In the genomic region with DNA sequence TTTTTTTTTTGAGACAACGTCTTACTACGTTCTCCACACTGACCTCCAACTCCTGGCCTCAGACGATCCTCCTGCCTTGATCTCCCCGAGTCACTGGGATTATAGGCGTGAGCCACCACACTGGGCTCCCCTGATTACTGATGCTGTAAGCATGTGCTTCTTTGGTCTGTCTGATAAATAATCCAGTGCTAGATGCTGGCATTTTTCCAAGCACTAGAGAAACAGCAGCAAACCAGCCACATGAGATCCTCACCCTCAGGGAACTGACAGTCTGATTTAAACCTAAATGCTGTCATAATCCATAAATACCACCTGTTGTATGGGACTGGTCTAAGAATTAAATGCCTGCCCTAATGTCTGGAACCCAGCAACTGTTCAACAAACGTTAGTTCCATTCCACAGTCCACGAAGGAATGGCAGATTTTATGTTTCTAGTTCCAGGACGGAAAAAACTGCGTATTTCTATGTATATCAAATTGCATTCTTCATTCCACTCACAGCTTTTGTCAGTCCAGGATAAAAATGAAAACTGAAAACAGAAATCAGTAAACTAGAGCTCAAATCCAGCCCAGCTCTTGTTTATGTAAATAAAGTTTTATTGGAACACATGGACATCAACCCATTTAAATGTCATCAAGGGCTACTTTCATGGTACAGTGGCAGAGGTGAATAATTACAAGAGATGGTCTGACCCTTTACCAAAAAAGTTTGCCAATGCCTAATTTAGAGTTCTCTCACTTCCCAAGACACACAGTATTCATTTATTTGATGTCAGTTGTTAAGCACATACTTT, we compare ENCODE assay signal across 26 cellular contexts.
"Had no signal": no experiment of that assay in that cellular context is flagged by ENCODE, and none has a peak within 500 bp of the region (broad histone marks: within the 10 kb centered on the region; RNA-seq: fewer than 3 reads in every experiment).

No MANE protein-coding gene starts in this region.

- H3K4me1 ChIP-seq: adrenal gland, pancreas, psoas muscle, suprapubic skin, tibial nerve had no signal

- DNase-seq: activated CD8-positive, alpha-beta memory T cell treated with anti-CD3 and anti-CD28 coated beads for 24 hours; activated CD8-positive, alpha-beta memory T cell treated with anti-CD3 and anti-CD28 coated beads, Interleukin-2, amount 50 U/mL, for 48 hours; activated naive CD4-positive, alpha-beta T cell; activated T-cell treated with anti-CD3 and anti-CD28 coated beads, Interleukin-2, amount 50 U/mL, for 4 hours; adrenal gland; cortex of kidney; head of caudate nucleus; hypothalamus; left ventricle myocardium superior; nephron progenitor cell; pancreas; psoas muscle; right cardiac atrium; stimulated activated CD4-positive, alpha-beta T cell treated with anti-CD3 and anti-CD28 coated beads, Interleukin-2, amount 100 ng/mL, for 24 hours; stomach; T1000 had no signal

- ATAC-seq: activated T-cell treated with anti-CD3 and anti-CD28 coated beads, Interleukin-2, amount 50 U/mL, for 4 hours; left ventricle myocardium superior; pancreas; psoas muscle; right cardiac atrium; stimulated activated effector memory CD8-positive, alpha-beta T cell treated with anti-CD3 and anti-CD28 coated beads, Interleukin-12 subunit alpha, Interleukin-12 subunit beta, amount 100 ng/mL, for 72 hours; WTC11 had no signal

- FAIRE-seq: bronchial epithelial cell, frontal cortex, islet of Langerhans, pancreas had no signal

- H3K4me3 ChIP-seq: adrenal gland, pancreas, psoas muscle, skin epidermis, stomach, suprapubic skin, tibial nerve had no signal

- H3K9me3 Mint-ChIP-seq: activated T-cell treated with anti-CD3 and anti-CD28 coated beads, Interleukin-2, amount 50 U/mL, for 4 hours; activated T-helper 2 cell treated with anti-CD3 and anti-CD28 coated beads, Interferon-gamma antibody, Interleukin-2, Interleukin-4, amounts not matched to agents 10 μg/mL and 5 μg/mL and 100 μg/mL, durations not matched to agents 14 hours and 24 hours and 36 hours; nephron progenitor cell; stimulated activated effector memory CD8-positive, alpha-beta T cell treated with anti-CD3 and anti-CD28 coated beads, Interleukin-12 subunit alpha, Interleukin-12 subunit beta, amount 100 ng/mL, for 72 hours; WTC11 had no signal

- H3K27me3 Mint-ChIP-seq: activated naive CD8-positive, alpha-beta T cell had no signal

- H3K27ac Mint-ChIP-seq: activated naive CD8-positive, alpha-beta T cell; activated T-helper 2 cell treated with anti-CD3 and anti-CD28 coated beads, Interferon-gamma antibody, Interleukin-2, Interleukin-4, amounts not matched to agents 10 μg/mL and 5 μg/mL and 100 μg/mL, durations not matched to agents 14 hours and 24 hours and 36 hours; nephron progenitor cell; stimulated activated effector memory CD8-positive, alpha-beta T cell treated with anti-CD3 and anti-CD28 coated beads, Interleukin-12 subunit alpha, Interleukin-12 subunit beta, amount 100 ng/mL, for 72 hours; WTC11 had no signal

- H3K9me3 ChIP-seq: adrenal gland, pancreas, psoas muscle, stomach, suprapubic skin, tibial nerve had no signal

- H3K27ac ChIP-seq: adrenal gland, pancreas, psoas muscle, skin epidermis, stomach, suprapubic skin, tibial nerve had no signal

- H3K4me3 Mint-ChIP-seq: activated naive CD8-positive, alpha-beta T cell; activated T-cell treated with anti-CD3 and anti-CD28 coated beads, Interleukin-2, amount 50 U/mL, for 4 hours; nephron progenitor cell; stimulated activated effector memory CD8-positive, alpha-beta T cell treated with anti-CD3 and anti-CD28 coated beads, Interleukin-12 subunit alpha, Interleukin-12 subunit beta, amount 100 ng/mL, for 72 hours; WTC11 had no signal

- H3K27me3 ChIP-seq: adrenal gland, pancreas, stomach, suprapubic skin, tibial nerve had no signal

- H3K4me1 Mint-ChIP-seq: nephron progenitor cell; stimulated activated effector memory CD8-positive, alpha-beta T cell treated with anti-CD3 and anti-CD28 coated beads, Interleukin-12 subunit alpha, Interleukin-12 subunit beta, amount 100 ng/mL, for 72 hours; WTC11 had no signal
